In the genomic region with DNA sequence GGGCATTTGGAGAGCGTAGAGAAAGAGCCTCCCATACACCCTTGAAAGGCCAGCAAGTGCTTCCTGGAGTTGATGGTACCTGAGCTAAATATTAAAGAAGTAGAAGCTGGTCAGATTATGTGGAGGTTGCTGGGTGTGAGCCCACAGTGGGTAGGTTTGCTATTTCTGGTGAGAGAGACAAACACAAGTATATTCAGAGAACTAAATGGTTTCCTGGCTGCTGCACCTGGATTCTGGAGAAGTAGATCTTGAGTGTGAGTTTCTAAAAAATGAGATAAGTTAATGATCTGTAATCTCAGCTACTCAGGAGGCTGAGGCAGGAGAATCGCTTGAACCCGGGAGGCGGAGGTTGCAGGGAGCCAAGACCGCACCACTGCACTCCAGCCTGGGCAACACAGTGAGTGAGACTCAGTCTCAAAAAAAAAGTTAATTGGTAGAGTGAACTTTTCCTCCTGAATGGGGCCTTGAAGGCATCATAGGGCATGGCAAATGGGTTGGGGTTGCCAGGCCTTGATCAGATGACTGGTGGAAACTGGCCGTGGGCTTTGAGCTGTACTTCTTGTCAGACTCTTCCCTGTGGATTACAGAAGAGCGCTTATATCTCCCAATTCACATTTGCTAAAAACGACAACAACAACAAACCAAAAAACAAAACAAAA, we compare ENCODE assay signal across 23 cellular contexts.
"Had no signal": no experiment of that assay in that cellular context is flagged by ENCODE, and none has a peak within 500 bp of the region (broad histone marks: within the 10 kb centered on the region; RNA-seq: fewer than 3 reads in every experiment).

No MANE protein-coding gene starts in this region.

- H3K4me1 ChIP-seq: right lobe of liver had no signal

- H3K79me2 ChIP-seq: hepatocyte had no signal

- H3K27me3 ChIP-seq: body of pancreas, gastroesophageal sphincter, hepatocyte, left lung, right lobe of liver, spleen, uterus had no signal

- H3K4me3 ChIP-seq: body of pancreas, gastroesophageal sphincter, hepatocyte, left lung, right lobe of liver, spleen, thoracic aorta, uterus had no signal

- H3K9me3 ChIP-seq: body of pancreas, gastroesophageal sphincter, left lung, right lobe of liver, spleen, thoracic aorta, uterus had no signal

- ATAC-seq: activated CD4-positive, alpha-beta T cell treated with anti-CD3 and anti-CD28 coated beads for 36 hours; activated naive CD4-positive, alpha-beta T cell treated with anti-CD3 and anti-CD28 coated beads, Interleukin-2, amount 50 U/mL, for 72 hours; body of pancreas; gastroesophageal sphincter; left lung; natural killer cell; right lobe of liver; SK-N-SH treated with all-trans-retinoic acid at 6 μM for 48 hours had no signal

- DNase-seq: activated CD4-positive, alpha-beta memory T cell treated with anti-CD3 and anti-CD28 coated beads, Interleukin-2, amount 10 ng/mL, durations not matched to agents 7 days and 5 days; activated CD4-positive, alpha-beta T cell treated with anti-CD3 and anti-CD28 coated beads for 36 hours; activated CD8-positive, alpha-beta memory T cell treated with anti-CD3 and anti-CD28 coated beads, Interleukin-2, amount 50 U/mL, for 4 hours; activated gamma-delta T cell; activated T-cell treated with anti-CD3 and anti-CD28 coated beads, Interleukin-2, amount 50 U/mL, for 48 hours; body of pancreas; effector memory CD4-positive, alpha-beta T cell; islet precursor cell; left lung; mesendoderm; natural killer cell; occipital lobe; right lobe of liver; spleen; T-helper 1 cell; T1000; WERI-Rb-1 had no signal

- H3K4me2 ChIP-seq: hepatocyte had no signal

- H3K36me3 ChIP-seq: gastroesophageal sphincter, left lung, right lobe of liver, spleen, thoracic aorta, uterus, WERI-Rb-1 had no signal

- H2AFZ ChIP-seq: hepatocyte had no signal

- H3K27ac ChIP-seq: body of pancreas, left lung, right lobe of liver, WERI-Rb-1 had no signal
